9 cellular contexts compared by ENCODE assay signal in the genomic region with DNA sequence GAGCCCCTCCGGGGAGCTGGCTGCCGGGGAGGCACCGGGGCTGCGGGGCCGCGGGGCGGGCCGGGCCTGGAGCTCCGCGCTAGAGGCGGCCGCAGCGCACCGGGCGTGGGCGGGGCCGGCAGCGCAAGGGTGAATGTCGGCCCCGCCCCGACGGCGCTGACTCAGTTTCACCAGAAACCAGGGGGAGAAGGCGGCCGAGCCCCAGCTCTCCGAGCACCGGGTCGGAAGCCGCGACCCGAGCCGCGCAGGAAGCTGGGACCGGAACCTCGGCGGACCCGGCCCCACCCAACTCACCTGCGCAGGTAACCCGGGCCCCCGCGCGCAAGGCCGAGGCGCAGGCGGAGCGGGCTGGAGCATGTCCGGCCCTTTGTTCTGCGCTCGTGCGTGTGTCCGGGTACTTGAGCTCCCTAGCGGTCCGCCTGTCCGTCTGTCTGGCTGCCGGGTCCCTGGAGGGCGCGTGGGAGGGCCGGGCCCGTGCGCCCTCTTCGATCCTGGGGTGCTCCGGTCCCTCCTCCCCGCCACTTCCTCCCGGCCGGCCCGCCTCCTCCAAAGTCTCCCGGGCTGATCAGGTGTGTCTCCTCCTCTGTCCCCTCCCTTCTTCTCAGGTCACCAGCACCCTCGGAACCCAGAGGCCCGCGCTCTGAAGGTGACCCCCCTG. TPM values are rescaled to one million over a fixed set of nuclear protein-coding genes. Genes with fewer than 3 reads are reported as not detected.
DNase-seq lines count a peak whose midpoint lies in the region; ATAC-seq lines count a peak whose summit lies in the region.
"Had no signal": no experiment of that assay in that cellular context is flagged by ENCODE, and none has a peak within 500 bp of the region (broad histone marks: within the 10 kb centered on the region; RNA-seq: fewer than 3 reads in every experiment).

TSS of gene SPINT1 (plus strand) at position 164 of the 658 bp plus-strand sequence. CDS start 507 bp downstream, outside the sequence.

- POLR2A ChIA-PET in activated CD4-positive, alpha-beta T cell treated with anti-CD3 and anti-CD28 coated beads for 36 hours (lab: Charles Lee), result interaction anchor here (1.8 kb wide), 1 partner anchor 50 kb away, joined by 6 read pairs; the partner anchor contains the start of gene VPS18
- POLR2A ChIA-PET in naive thymus-derived CD4-positive, alpha-beta T cell (lab: Charles Lee), result interaction anchor here (0.7 kb wide), 1 partner anchor 37 kb away, joined by 7 read pairs; no protein-coding TSS in a partner anchor

- peak within 1 kb of the TSS; percentile 62 for H3K27ac Mint-ChIP-seq in activated CD4-positive, alpha-beta T cell treated with anti-CD3 and anti-CD28 coated beads for 36 hours
- H3K27ac Mint-ChIP-seq in naive thymus-derived CD4-positive, alpha-beta T cell, result peak within 1 kb of the TSS in 5 of 9 donors; percentile 36 to 93 (median 55)
- H3K27ac Mint-ChIP-seq in stimulated activated naive CD8-positive, alpha-beta T cell treated with anti-CD3 and anti-CD28 coated beads, Interleukin-15, Interleukin-2, amounts not matched to agents 100 ng/mL and 50 ng/mL, for 24 hours, result peak within 1 kb of the TSS; percentile 40

- no peak within 1 kb of the TSS for H3K27ac ChIP-seq in effector memory CD4-positive, alpha-beta T cell (ENCODE audit: insufficient read depth, low read length, poor library complexity, severe bottlenecking)
- peak within 1 kb of the TSS; percentile 0 for H3K27ac ChIP-seq in naive thymus-derived CD4-positive, alpha-beta T cell (ENCODE audit: low read depth, low read length)

- H3K4me1 ChIP-seq in effector memory CD4-positive, alpha-beta T cell (ENCODE audit: control insufficient read depth, insufficient read depth, low read length, poor library complexity, severe bottlenecking), result peaks cover 10% of the 10 kb centered on the region
- peaks cover 0 to 15% of the 10 kb centered on the region in 2 donors for H3K4me1 ChIP-seq in naive thymus-derived CD4-positive, alpha-beta T cell (ENCODE audit: control insufficient read depth in 2 of 2, insufficient read depth in 2 of 2, low read length in 2 of 2)

- intact Hi-C loops in activated CD4-positive, alpha-beta T cell treated with anti-CD3 and anti-CD28 coated beads for 36 hours (cut with DNase I, micrococcal nuclease), result loop anchor here in 1 of 2 experiments (1.0 kb wide), 2 partner anchors 37 to 50 kb away; partner anchors contain the start of genes DNAJC17, VPS18 and ZFYVE19
- intact Hi-C loops in naive thymus-derived CD4-positive, alpha-beta T cell (cut with micrococcal nuclease), result loop anchor here (1.0 kb wide), 1 partner anchor 37 kb away; the partner anchor contains the start of genes DNAJC17 (in 2 of the 2) and ZFYVE19 (in 2 of the 2)

- H3K4me3 ChIP-seq in effector memory CD4-positive, alpha-beta T cell (ENCODE audit: insufficient read depth, low read depth, low read length, poor library complexity, severe bottlenecking), result peak within 1 kb of the TSS; percentile 64
- peak within 1 kb of the TSS; percentile 58 for H3K4me3 ChIP-seq in naive thymus-derived CD4-positive, alpha-beta T cell (ENCODE audit: low read length)

- H3K9me3 ChIP-seq in effector memory CD4-positive, alpha-beta T cell (ENCODE audit: control insufficient read depth, low read length), result no peaks in the 10 kb centered on the region
- H3K9me3 ChIP-seq in naive thymus-derived CD4-positive, alpha-beta T cell (ENCODE audit: control insufficient read depth in 2 of 3, low read length in 3 of 3), result no peaks in the 10 kb centered on the region

- DNase-seq in NCI-H2196 (lab: John Stamatoyannopoulos, UW; ENCODE audit: unreplicated experiment), result peak; percentile 16
- no peak for DNase-seq in NCI-H2196 treated with DMSO at 0.1 percent for 48 hours (lab: John Stamatoyannopoulos, UW; ENCODE audit: unreplicated experiment)
- DNase-seq in activated CD4-positive, alpha-beta T cell treated with anti-CD3 and anti-CD28 coated beads for 36 hours, result peak; percentile 89
- no peak for DNase-seq in effector memory CD4-positive, alpha-beta T cell
- DNase-seq in naive thymus-derived CD4-positive, alpha-beta T cell, result peak in 5 of 9 donors; percentile 20 to 81 (median 23)
- DNase-seq: DND-41 had no signal

- H3K4me3 Mint-ChIP-seq in activated CD4-positive, alpha-beta T cell treated with anti-CD3 and anti-CD28 coated beads for 36 hours, result peak within 1 kb of the TSS; percentile 81
- peak within 1 kb of the TSS; percentile 82 to 94 (median 86) for H3K4me3 Mint-ChIP-seq in naive thymus-derived CD4-positive, alpha-beta T cell
- H3K4me3 Mint-ChIP-seq in stimulated activated naive CD8-positive, alpha-beta T cell treated with anti-CD3 and anti-CD28 coated beads, Interleukin-15, Interleukin-2, amounts not matched to agents 100 ng/mL and 50 ng/mL, for 24 hours, result peak within 1 kb of the TSS; percentile 88

- H3K9me3 Mint-ChIP-seq in activated CD4-positive, alpha-beta T cell treated with anti-CD3 and anti-CD28 coated beads for 36 hours (ENCODE audit: low read depth), result no peaks in the 10 kb centered on the region
- no peaks in the 10 kb centered on the region for H3K9me3 Mint-ChIP-seq in naive thymus-derived CD4-positive, alpha-beta T cell
- no peaks in the 10 kb centered on the region for H3K9me3 Mint-ChIP-seq in stimulated activated naive CD8-positive, alpha-beta T cell treated with anti-CD3 and anti-CD28 coated beads, Interleukin-15, Interleukin-2, amounts not matched to agents 100 ng/mL and 50 ng/mL, for 24 hours

- H3K36me3 Mint-ChIP-seq in activated CD4-positive, alpha-beta T cell treated with anti-CD3 and anti-CD28 coated beads for 36 hours (ENCODE audit: low read depth), result peaks cover 2% of the 10 kb centered on the region
- H3K36me3 Mint-ChIP-seq in naive thymus-derived CD4-positive, alpha-beta T cell, result peaks cover 0 to 3% (median 0%) of the 10 kb centered on the region in 5 donors
- H3K36me3 Mint-ChIP-seq in stimulated activated naive CD8-positive, alpha-beta T cell treated with anti-CD3 and anti-CD28 coated beads, Interleukin-15, Interleukin-2, amounts not matched to agents 100 ng/mL and 50 ng/mL, for 24 hours (ENCODE audit: low read depth), result no peaks in the 10 kb centered on the region

- H3K27me3 ChIP-seq in effector memory CD4-positive, alpha-beta T cell (replicated peaks; ENCODE audit: control insufficient read depth, insufficient read depth, low read length, poor library complexity, severe bottlenecking), result no peaks in the 10 kb centered on the region
- peaks cover 0 to 3% of the 10 kb centered on the region in 2 donors for H3K27me3 ChIP-seq in naive thymus-derived CD4-positive, alpha-beta T cell (ENCODE audit: control insufficient read depth in 2 of 2, insufficient read depth in 2 of 2, low read length in 2 of 2)

- ATAC-seq in activated CD4-positive, alpha-beta T cell treated with anti-CD3 and anti-CD28 coated beads for 36 hours, result peak; percentile 79
- ATAC-seq in naive thymus-derived CD4-positive, alpha-beta T cell, result peak; percentile 45
- no peak for ATAC-seq in HG03432 (IDR thresholded peaks at IDR 0.05; ENCODE audit: unreplicated experiment)
- no peak for ATAC-seq in GM21529 (IDR thresholded peaks at IDR 0.05; ENCODE audit: unreplicated experiment)

- peaks cover 6% of the 10 kb centered on the region for H3K27me3 Mint-ChIP-seq in activated CD4-positive, alpha-beta T cell treated with anti-CD3 and anti-CD28 coated beads for 36 hours
- H3K27me3 Mint-ChIP-seq in naive thymus-derived CD4-positive, alpha-beta T cell, result peaks cover 0 to 38% (median 4%) of the 10 kb centered on the region in 5 donors
- peaks cover 4% of the 10 kb centered on the region for H3K27me3 Mint-ChIP-seq in stimulated activated naive CD8-positive, alpha-beta T cell treated with anti-CD3 and anti-CD28 coated beads, Interleukin-15, Interleukin-2, amounts not matched to agents 100 ng/mL and 50 ng/mL, for 24 hours

- H3K4me1 Mint-ChIP-seq in activated CD4-positive, alpha-beta T cell treated with anti-CD3 and anti-CD28 coated beads for 36 hours, result peaks cover 26% of the 10 kb centered on the region
- H3K4me1 Mint-ChIP-seq in naive thymus-derived CD4-positive, alpha-beta T cell, result peaks cover 12 to 38% (median 32%) of the 10 kb centered on the region in 7 donors
- peaks cover 28% of the 10 kb centered on the region for H3K4me1 Mint-ChIP-seq in stimulated activated naive CD8-positive, alpha-beta T cell treated with anti-CD3 and anti-CD28 coated beads, Interleukin-15, Interleukin-2, amounts not matched to agents 100 ng/mL and 50 ng/mL, for 24 hours (ENCODE audit: low read depth)

- CTCF ChIA-PET in activated CD4-positive, alpha-beta T cell treated with anti-CD3 and anti-CD28 coated beads for 36 hours (lab: Charles Lee), result interaction anchor here (0.6 to 2.3 kb wide), 10 partner anchors 15 to 149 kb away, joined by 3 to 32 read pairs (median 4); partner anchors contain the start of genes C15orf62, RHOV and VPS18
- CTCF ChIA-PET in naive thymus-derived CD4-positive, alpha-beta T cell (lab: Charles Lee), result interaction anchor here (1.6 kb wide), 1 partner anchor 61 kb away, joined by 5 read pairs; no protein-coding TSS in a partner anchor

- H3K36me3 ChIP-seq in effector memory CD4-positive, alpha-beta T cell (ENCODE audit: control insufficient read depth, insufficient read depth, low read length), result no peaks in the 10 kb centered on the region
- H3K36me3 ChIP-seq in naive thymus-derived CD4-positive, alpha-beta T cell (ENCODE audit: control insufficient read depth in 2 of 3, insufficient read depth in 3 of 3, low read length in 3 of 3), result no peaks in the 10 kb centered on the region

RNA-seq across cellular contexts. Expression of gene SPINT1, which starts in this region (rescaled TPM):
- 1 to 10 TPM; 8.5 to 8.9 TPM for total RNA-seq in activated CD4-positive, alpha-beta T cell treated with anti-CD3 and anti-CD28 coated beads for 36 hours
- 1 to 10 TPM in 4 of 5 experiments, under 1 TPM in 1; 1.00 to 8.9 (median 3.6) TPM for total RNA-seq in naive thymus-derived CD4-positive, alpha-beta T cell
- 1 to 10 TPM; 2.0 to 4.2 TPM for polyA plus RNA-seq in naive thymus-derived CD4-positive, alpha-beta T cell

Comparison
In these comparisons a context has a peak if more than half of its experiments do, and no peak if none do; other contexts are left out.
1. DNase-seq: peak in NCI-H2196 (single experiment), activated CD4-positive, alpha-beta T cell treated with anti-CD3 and anti-CD28 coated beads for 36 hours (single experiment) and naive thymus-derived CD4-positive, alpha-beta T cell (5 of 9); none in NCI-H2196 treated with DMSO at 0.1 percent for 48 hours (single experiment) and effector memory CD4-positive, alpha-beta T cell (0 of 3).
2. ATAC-seq: peak in activated CD4-positive, alpha-beta T cell treated with anti-CD3 and anti-CD28 coated beads for 36 hours (single experiment) and naive thymus-derived CD4-positive, alpha-beta T cell (single experiment); none in HG03432 (single experiment) and GM21529 (single experiment).
3. Peak in every context shown above with its lines, with median percentiles within 50 percentile points of each other: H3K27ac Mint-ChIP-seq and H3K4me3 Mint-ChIP-seq.